In the genomic region with DNA sequence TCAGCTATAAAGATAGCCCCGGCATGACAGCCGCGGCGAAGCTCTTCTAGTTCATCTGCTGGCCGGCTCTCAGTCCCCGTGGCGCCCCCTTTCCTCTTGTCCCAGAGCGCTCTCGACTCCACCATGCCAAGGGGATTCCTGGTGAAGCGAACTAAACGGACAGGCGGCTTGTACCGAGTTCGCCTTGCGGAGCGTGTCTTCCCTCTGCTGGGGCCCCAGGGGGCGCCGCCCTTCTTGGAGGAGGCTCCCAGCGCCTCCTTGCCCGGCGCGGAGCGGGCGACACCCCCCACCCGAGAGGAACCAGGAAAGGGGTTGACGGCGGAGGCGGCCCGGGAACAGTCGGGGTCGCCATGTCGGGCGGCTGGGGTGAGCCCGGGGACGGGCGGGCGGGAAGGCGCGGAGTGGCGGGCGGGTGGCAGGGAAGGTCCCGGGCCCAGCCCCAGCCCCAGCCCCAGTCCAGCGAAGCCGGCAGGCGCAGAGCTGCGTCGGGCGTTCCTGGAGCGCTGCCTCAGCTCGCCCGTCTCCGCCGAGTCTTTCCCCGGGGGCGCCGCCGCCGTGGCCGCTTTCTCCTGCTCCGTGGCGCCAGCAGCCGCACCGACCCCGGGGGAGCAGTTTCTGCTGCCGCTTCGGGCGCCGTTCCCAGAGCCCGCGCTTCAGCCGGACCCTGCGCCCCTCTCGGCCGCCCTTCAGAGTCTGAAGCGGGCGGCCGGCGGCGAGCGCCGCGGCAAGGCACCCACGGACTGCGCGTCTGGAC, we compare ENCODE assay signal across 1 cellular context.
TF ChIP-seq lines count a peak whose summit lies in the region.

A gene with protein sequence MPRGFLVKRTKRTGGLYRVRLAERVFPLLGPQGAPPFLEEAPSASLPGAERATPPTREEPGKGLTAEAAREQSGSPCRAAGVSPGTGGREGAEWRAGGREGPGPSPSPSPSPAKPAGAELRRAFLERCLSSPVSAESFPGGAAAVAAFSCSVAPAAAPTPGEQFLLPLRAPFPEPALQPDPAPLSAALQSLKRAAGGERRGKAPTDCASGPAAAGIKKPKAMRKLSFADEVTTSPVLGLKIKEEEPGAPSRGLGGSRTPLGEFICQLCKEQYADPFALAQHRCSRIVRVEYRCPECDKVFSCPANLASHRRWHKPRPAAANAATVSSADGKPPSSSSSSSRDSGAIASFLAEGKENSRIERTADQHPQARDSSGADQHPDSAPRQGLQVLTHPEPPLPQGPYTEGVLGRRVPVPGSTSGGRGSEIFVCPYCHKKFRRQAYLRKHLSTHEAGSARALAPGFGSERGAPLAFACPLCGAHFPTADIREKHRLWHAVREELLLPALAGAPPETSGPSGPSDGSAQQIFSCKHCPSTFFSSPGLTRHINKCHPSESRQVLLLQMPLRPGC (plus strand): TSS at position 35 of the 754 bp plus-strand sequence. CDS start 89 bp downstream, at position 124.

TF ChIP-seq in HCT116, 20 proteins besides CTCF, POLR2A, EP300 and RAD21 (continued from another document):
- TF ChIP-seq, protein P1, sequence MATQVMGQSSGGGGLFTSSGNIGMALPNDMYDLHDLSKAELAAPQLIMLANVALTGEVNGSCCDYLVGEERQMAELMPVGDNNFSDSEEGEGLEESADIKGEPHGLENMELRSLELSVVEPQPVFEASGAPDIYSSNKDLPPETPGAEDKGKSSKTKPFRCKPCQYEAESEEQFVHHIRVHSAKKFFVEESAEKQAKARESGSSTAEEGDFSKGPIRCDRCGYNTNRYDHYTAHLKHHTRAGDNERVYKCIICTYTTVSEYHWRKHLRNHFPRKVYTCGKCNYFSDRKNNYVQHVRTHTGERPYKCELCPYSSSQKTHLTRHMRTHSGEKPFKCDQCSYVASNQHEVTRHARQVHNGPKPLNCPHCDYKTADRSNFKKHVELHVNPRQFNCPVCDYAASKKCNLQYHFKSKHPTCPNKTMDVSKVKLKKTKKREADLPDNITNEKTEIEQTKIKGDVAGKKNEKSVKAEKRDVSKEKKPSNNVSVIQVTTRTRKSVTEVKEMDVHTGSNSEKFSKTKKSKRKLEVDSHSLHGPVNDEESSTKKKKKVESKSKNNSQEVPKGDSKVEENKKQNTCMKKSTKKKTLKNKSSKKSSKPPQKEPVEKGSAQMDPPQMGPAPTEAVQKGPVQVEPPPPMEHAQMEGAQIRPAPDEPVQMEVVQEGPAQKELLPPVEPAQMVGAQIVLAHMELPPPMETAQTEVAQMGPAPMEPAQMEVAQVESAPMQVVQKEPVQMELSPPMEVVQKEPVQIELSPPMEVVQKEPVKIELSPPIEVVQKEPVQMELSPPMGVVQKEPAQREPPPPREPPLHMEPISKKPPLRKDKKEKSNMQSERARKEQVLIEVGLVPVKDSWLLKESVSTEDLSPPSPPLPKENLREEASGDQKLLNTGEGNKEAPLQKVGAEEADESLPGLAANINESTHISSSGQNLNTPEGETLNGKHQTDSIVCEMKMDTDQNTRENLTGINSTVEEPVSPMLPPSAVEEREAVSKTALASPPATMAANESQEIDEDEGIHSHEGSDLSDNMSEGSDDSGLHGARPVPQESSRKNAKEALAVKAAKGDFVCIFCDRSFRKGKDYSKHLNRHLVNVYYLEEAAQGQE (IDR thresholded peaks at IDR 0.05; ENCODE audit: low read depth), result no peak
- TF ChIP-seq CBX3 (IDR thresholded peaks at IDR 0.05; ENCODE audit: low read depth), result no peak
- TF ChIP-seq, protein P2, sequence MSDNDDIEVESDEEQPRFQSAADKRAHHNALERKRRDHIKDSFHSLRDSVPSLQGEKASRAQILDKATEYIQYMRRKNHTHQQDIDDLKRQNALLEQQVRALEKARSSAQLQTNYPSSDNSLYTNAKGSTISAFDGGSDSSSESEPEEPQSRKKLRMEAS (IDR thresholded peaks at IDR 0.05), result no peak
- no peak for TF ChIP-seq FOSL1 (IDR thresholded peaks at IDR 0.05; ENCODE audit: low read depth)
- no peak for TF ChIP-seq ZNF274 (IDR thresholded peaks at IDR 0.05; ENCODE audit: low read depth, low read length)
- TF ChIP-seq EGR1 (IDR thresholded peaks at IDR 0.05; ENCODE audit: low read depth), result no peak
- no peak for TF ChIP-seq TCF7L2 (IDR thresholded peaks at IDR 0.05; ENCODE audit: borderline replicate concordance, extremely low read depth, insufficient read depth, insufficient read length)
- TF ChIP-seq ZFX (IDR thresholded peaks at IDR 0.05), result no peak
- no peak for TF ChIP-seq ELF1 (IDR thresholded peaks at IDR 0.05; ENCODE audit: borderline replicate concordance, low read depth)
- TF ChIP-seq EZH2phosphoT487 (IDR thresholded peaks at IDR 0.05; ENCODE audit: borderline replicate concordance), result no peak
- TF ChIP-seq SIN3A (IDR thresholded peaks at IDR 0.05; ENCODE audit: low read depth), result no peak
